24 cellular contexts compared by ENCODE assay signal in the genomic region with DNA sequence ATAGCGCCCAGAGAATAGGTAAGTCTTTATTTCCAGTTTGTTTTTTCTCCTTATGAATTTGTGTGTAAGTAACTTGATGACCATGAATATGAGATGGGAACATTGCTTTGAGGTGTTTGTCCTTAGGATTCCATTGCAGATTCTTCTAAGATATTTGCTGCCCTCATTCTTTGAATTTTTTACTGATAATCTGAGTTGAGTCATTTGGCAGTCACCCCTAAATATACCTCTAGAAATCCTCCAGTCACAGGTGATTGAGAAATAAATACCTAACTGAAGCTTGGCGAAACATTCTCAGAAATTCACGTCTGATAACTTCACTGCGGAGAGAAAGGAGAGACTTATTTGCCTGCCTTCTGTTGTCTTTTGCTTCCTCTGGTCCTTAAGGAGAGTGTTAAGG.
DNase-seq lines count a peak whose midpoint lies in the region; ATAC-seq, FAIRE-seq and TF ChIP-seq lines count a peak whose summit lies in the region.
"Had no signal": no experiment of that assay in that cellular context is flagged by ENCODE, and none has a peak within 500 bp of the region (broad histone marks: within the 10 kb centered on the region; RNA-seq: fewer than 3 reads in every experiment).

No MANE protein-coding gene starts in this region.

- no peaks in the 10 kb centered on the region for H3K4me1 ChIP-seq in mammary epithelial cell (ENCODE audit: insufficient read depth, low read length)
- H3K4me1 ChIP-seq in mesendoderm (ENCODE audit: control insufficient read depth, low read depth, low read length), result no peaks in the 10 kb centered on the region
- H3K4me1 ChIP-seq: BLaER1, HAP-1 had no signal

- 66% methylated on average over 4 of the region's 4 CpGs for WGBS in mammary epithelial cell (ENCODE audit: low coverage, missing lambda C conversion rate)
- WGBS in mesendoderm (ENCODE audit: extremely low coverage, insufficient coverage, low lambda C conversion rate), result no CpG with 5 or more reads among the region's 4 CpGs

- DNase-seq in T47D (ENCODE audit: low read depth in 1 of 2, low spot score in 1 of 2), result peak; percentile 4 to 71
- DNase-seq in mammary epithelial cell, result no peak
- peak; percentile 12 for DNase-seq in bronchial epithelial cell (ENCODE audit: low read depth)
- DNase-seq in mesendoderm, result peak; percentile 3
- DNase-seq in activated naive CD4-positive, alpha-beta T cell treated with anti-CD3 and anti-CD28 coated beads, Interleukin-2, amount 50 U/mL, for 72 hours (ENCODE audit: low spot score in 2 of 2), result no peak
- DNase-seq: CD4-positive, CD25-positive, alpha-beta regulatory T cell; CD8-positive, alpha-beta T cell; DMS 273 treated with DMSO at 0.1 percent for 48 hours; DMS79; EL; GDM1; GOT3; HFFc6 had no signal

- dilution Hi-C loops in mammary epithelial cell (cut with HindIII; ENCODE audit: low sequenced_read_pairs), result no loop called here

- no peak overlapping the region for H2BK120ac ChIP-seq in mesendoderm (ENCODE audit: low read depth, low read length)

- in situ Hi-C loops in T47D (cut with HindIII; ENCODE audit: low pct_unique_long_range_greater_than_20kb, low sequenced_read_pairs) (no loop called here), mammary epithelial cell (cut with MboI; ENCODE audit: low sequenced_read_pairs in 2 of 2) (no loop called here)

- H3K9me3 Mint-ChIP-seq in activated naive CD4-positive, alpha-beta T cell treated with anti-CD3 and anti-CD28 coated beads, Interleukin-2, amount 50 U/mL, for 72 hours, result peaks cover 0 to 4% of the 10 kb centered on the region in 2 donors
- H3K9me3 Mint-ChIP-seq: CD8-positive, alpha-beta T cell had no signal

- H3K4me2 ChIP-seq in mammary epithelial cell (ENCODE audit: insufficient read depth, low read depth, low read length) (no peak overlapping the region), mesendoderm (ENCODE audit: low read length) (no peak overlapping the region)
- H3K4me2 ChIP-seq: BLaER1 had no signal

- H3K36me3 ChIP-seq in mammary epithelial cell (ENCODE audit: insufficient read depth, low read length), result no peaks in the 10 kb centered on the region
- no peaks in the 10 kb centered on the region for H3K36me3 ChIP-seq in bronchial epithelial cell (ENCODE audit: control insufficient read depth, insufficient read depth, low read length)
- H3K36me3 ChIP-seq in mesendoderm (ENCODE audit: control insufficient read depth, insufficient read depth, low read length), result no peaks in the 10 kb centered on the region
- H3K36me3 ChIP-seq: BLaER1, HAP-1 had no signal

- H3K56ac ChIP-seq in mesendoderm (ENCODE audit: low read length), result no peak overlapping the region

- no peaks in the 10 kb centered on the region for H3K36me3 Mint-ChIP-seq in activated naive CD4-positive, alpha-beta T cell treated with anti-CD3 and anti-CD28 coated beads, Interleukin-2, amount 50 U/mL, for 72 hours
- H3K36me3 Mint-ChIP-seq: CD4-positive, CD25-positive, alpha-beta regulatory T cell; CD8-positive, alpha-beta T cell had no signal

- no peak overlapping the region for H3K27ac ChIP-seq in mammary epithelial cell (ENCODE audit: insufficient read depth, low read depth, low read length)
- no peak overlapping the region for H3K27ac ChIP-seq in mesendoderm (ENCODE audit: low read depth, low read length)
- H3K27ac ChIP-seq: 22Rv1, BLaER1, C4-2B had no signal

- H4K20me1 ChIP-seq in mammary epithelial cell (ENCODE audit: insufficient read depth, low read length), result no peaks in the 10 kb centered on the region
- H4K20me1 ChIP-seq: BLaER1 had no signal

- no peak overlapping the region for H2BK15ac ChIP-seq in mesendoderm (replicated peaks; ENCODE audit: low read depth)

- no peaks in the 10 kb centered on the region for H3K79me1 ChIP-seq in mesendoderm (ENCODE audit: low read length)

- no peak overlapping the region for H2BK5ac ChIP-seq in mesendoderm (ENCODE audit: low read length)

- intact Hi-C loops in mammary epithelial cell (cut with micrococcal nuclease), result no loop called here

- no peak overlapping the region for H3K27ac Mint-ChIP-seq in activated naive CD4-positive, alpha-beta T cell treated with anti-CD3 and anti-CD28 coated beads, Interleukin-2, amount 50 U/mL, for 72 hours
- H3K27ac Mint-ChIP-seq: B cell; CD4-positive, CD25-positive, alpha-beta regulatory T cell; CD8-positive, alpha-beta T cell; HFFc6 had no signal

- no peak overlapping the region for H3K18ac ChIP-seq in mesendoderm (ENCODE audit: low read length)

- H3K27me3 ChIP-seq in mammary epithelial cell (ENCODE audit: insufficient read depth, low read length) (no peaks in the 10 kb centered on the region), bronchial epithelial cell (ENCODE audit: control insufficient read depth, insufficient read depth, low read length) (no peaks in the 10 kb centered on the region), mesendoderm (ENCODE audit: insufficient read depth, low read length, poor library complexity) (no peaks in the 10 kb centered on the region)
- H3K27me3 ChIP-seq: BLaER1 had no signal

- no peak overlapping the region for H2AFZ ChIP-seq in mammary epithelial cell (ENCODE audit: low read depth, low read length)

- H3K9ac ChIP-seq in mammary epithelial cell (ENCODE audit: insufficient read depth, low read length), result no peak overlapping the region
- H3K9ac ChIP-seq in mesendoderm (ENCODE audit: low read length), result no peak overlapping the region
- H3K9ac ChIP-seq: BLaER1 had no signal

- no peak overlapping the region for H2AK5ac ChIP-seq in mesendoderm (ENCODE audit: low read length)

- FAIRE-seq in bronchial epithelial cell (lab: Jason Lieb, UNC), result no peak
- FAIRE-seq: A204.1, D721Med, GM12878, H54 had no signal

- no peak overlapping the region for H4K5ac ChIP-seq in mesendoderm (ENCODE audit: low read length)

- no peak for TF ChIP-seq CTCF in mammary epithelial cell (conservative IDR thresholded peaks at IDR 0.05 in 1 of 2, IDR thresholded peaks at IDR 0.05 in 1 of 2; ENCODE audit: extremely low read depth in 1 of 2, insufficient read depth in 1 of 2, low read depth in 1 of 2, low read length in 2 of 2)
- no peak for TF ChIP-seq CTCF in bronchial epithelial cell (IDR thresholded peaks at IDR 0.05; ENCODE audit: insufficient read depth, low read length, severe bottlenecking)

- H3K23ac ChIP-seq in mesendoderm (ENCODE audit: low read length), result no peak overlapping the region

- CTCF ChIA-PET in mammary epithelial cell (lab: Charles Lee; ENCODE audit: low non-redundant PET), result no interaction called here

- H3K4me3 ChIP-seq in mammary epithelial cell (replicated peaks in 1 of 3; ENCODE audit: insufficient read depth in 1 of 3, low read depth in 2 of 3, low read length in 3 of 3) (no peak overlapping the region), bronchial epithelial cell (ENCODE audit: low read depth, low read length) (no peak overlapping the region), mesendoderm (ENCODE audit: low read length) (no peak overlapping the region)
- H3K4me3 ChIP-seq: BLaER1, GM12878, HAP-1 had no signal

- H3K79me2 ChIP-seq in mammary epithelial cell (ENCODE audit: insufficient read depth, low read length) (no peaks in the 10 kb centered on the region), mesendoderm (ENCODE audit: control insufficient read depth, insufficient read depth, low read length) (no peaks in the 10 kb centered on the region)

- H3K4ac ChIP-seq in mesendoderm (ENCODE audit: low read depth, low read length), result no peak overlapping the region

- peaks cover 6% of the 10 kb centered on the region for H3K9me3 ChIP-seq in mammary epithelial cell (replicated peaks; ENCODE audit: insufficient read depth, low read length)
- H3K9me3 ChIP-seq: HAP-1 had no signal

- no peak overlapping the region for H4K8ac ChIP-seq in mesendoderm (ENCODE audit: low read depth, low read length)

- ATAC-seq in HG03520 (IDR thresholded peaks at IDR 0.05; ENCODE audit: unreplicated experiment) (no peak), HG03432 (IDR thresholded peaks at IDR 0.05; ENCODE audit: unreplicated experiment) (no peak)
- no peak for ATAC-seq in activated naive CD4-positive, alpha-beta T cell treated with anti-CD3 and anti-CD28 coated beads, Interleukin-2, amount 50 U/mL, for 72 hours
- ATAC-seq: CD8-positive, alpha-beta T cell; GM12878 had no signal

- BruUV-seq in mammary epithelial cell (replicated peaks; lab: Mats Ljungman, UMichigan), result no TSS peak

Comparison
In these comparisons a context has a peak if more than half of its experiments do, and no peak if none do; other contexts are left out.
1. DNase-seq: peak in T47D (2 of 2), bronchial epithelial cell (single experiment) and mesendoderm (single experiment); none in mammary epithelial cell (single experiment) and activated naive CD4-positive, alpha-beta T cell treated with anti-CD3 and anti-CD28 coated beads, Interleukin-2, amount 50 U/mL, for 72 hours (0 of 2).